ENCODE assay signal across 12 cellular contexts in genomic region chr1:9798236-9799130, GRCh38. TPM values are rescaled to one million over a fixed set of nuclear protein-coding genes. Genes with fewer than 3 reads are reported as not detected.
A peak's percentile ranks its signal among the peaks of the same experiment; 100 is the strongest.
DNase-seq lines count a peak whose midpoint lies in the region; ATAC-seq and TF ChIP-seq lines count a peak whose summit lies in the region.
"Had no signal": no experiment of that assay in that cellular context is flagged by ENCODE, and none has a peak within 500 bp of the region (broad histone marks: within the 10 kb centered on the region; RNA-seq: fewer than 3 reads in every experiment).

No MANE protein-coding gene starts in this region.

- CTCF ChIA-PET in activated CD8-positive, alpha-beta T cell treated with anti-CD3 and anti-CD28 coated beads for 36 hours (lab: Charles Lee) = interaction anchor here (1.6 to 7.9 kb wide), 2 partner anchors 14 to 170 kb away, joined by 4 to 47 read pairs; no protein-coding TSS in a partner anchor

- no peak for TF ChIP-seq POLR2A in testis (IDR thresholded peaks at IDR 0.05)

- peak overlapping the region; percentile 14 to 29 for H3K4me3 ChIP-seq in stomach smooth muscle (ENCODE audit: low read length in 2 of 2)
- H3K4me3 ChIP-seq in testis = no peak overlapping the region

- H3K36me3 ChIP-seq in stomach smooth muscle (ENCODE audit: control insufficient read depth in 2 of 2, insufficient read depth in 2 of 2, low read length in 2 of 2) (no peaks in the 10 kb centered on the region), testis (ENCODE audit: low read depth, missing control alignments) (no peaks in the 10 kb centered on the region)

- H3K4me3 Mint-ChIP-seq in T-helper 1 cell treated with Interleukin-12 subunit alpha and Interleukin-12 subunit beta and Interleukin-4 antibody, amounts not matched to agents 30 μg/mL and 1 μg/mL, for 36 hours = peak overlapping the region; percentile 61
- H3K4me3 Mint-ChIP-seq in activated CD8-positive, alpha-beta T cell treated with anti-CD3 and anti-CD28 coated beads for 36 hours = no peak overlapping the region
- H3K4me3 Mint-ChIP-seq: nephron had no signal

- peaks cover 37% of the 10 kb centered on the region for H3K4me1 Mint-ChIP-seq in T-helper 1 cell treated with Interleukin-12 subunit alpha and Interleukin-12 subunit beta and Interleukin-4 antibody, amounts not matched to agents 30 μg/mL and 1 μg/mL, for 36 hours (ENCODE audit: low read depth)
- H3K4me1 Mint-ChIP-seq in activated CD8-positive, alpha-beta T cell treated with anti-CD3 and anti-CD28 coated beads for 36 hours (ENCODE audit: low read depth) = peaks cover 53% of the 10 kb centered on the region

- no peaks in the 10 kb centered on the region for H3K27me3 Mint-ChIP-seq in T-helper 1 cell treated with Interleukin-12 subunit alpha and Interleukin-12 subunit beta and Interleukin-4 antibody, amounts not matched to agents 30 μg/mL and 1 μg/mL, for 36 hours (ENCODE audit: low read depth)
- H3K27me3 Mint-ChIP-seq in activated CD8-positive, alpha-beta T cell treated with anti-CD3 and anti-CD28 coated beads for 36 hours = no peaks in the 10 kb centered on the region

- no peak for TF ChIP-seq CTCF in activated CD8-positive, alpha-beta T cell treated with anti-CD3 and anti-CD28 coated beads for 36 hours (IDR thresholded peaks at IDR 0.05)
- TF ChIP-seq CTCF in foreskin keratinocyte (conservative IDR thresholded peaks at IDR 0.05) = no peak
- no peak for TF ChIP-seq CTCF in testis (IDR thresholded peaks at IDR 0.05)

- H3K4me1 ChIP-seq in foreskin keratinocyte (peaks cover 28% of the 10 kb centered on the region), stomach smooth muscle (ENCODE audit: control insufficient read depth, insufficient read depth, low read length) (peaks cover 19% of the 10 kb centered on the region), testis (peaks cover 2% of the 10 kb centered on the region)

- H3K9me3 Mint-ChIP-seq in T-helper 1 cell treated with Interleukin-12 subunit alpha and Interleukin-12 subunit beta and Interleukin-4 antibody, amounts not matched to agents 30 μg/mL and 1 μg/mL, for 36 hours = no peaks in the 10 kb centered on the region
- no peaks in the 10 kb centered on the region for H3K9me3 Mint-ChIP-seq in activated CD8-positive, alpha-beta T cell treated with anti-CD3 and anti-CD28 coated beads for 36 hours
- H3K9me3 Mint-ChIP-seq: nephron had no signal

- POLR2A ChIA-PET in activated CD8-positive, alpha-beta T cell treated with anti-CD3 and anti-CD28 coated beads for 36 hours (lab: Charles Lee) = interaction anchor here (0.6 to 1.6 kb wide), 2 partner anchors 11 to 19 kb away, joined by 3 to 4 read pairs; no protein-coding TSS in a partner anchor

- no peak for DNase-seq in T-helper 1 cell
- no peak for DNase-seq in activated CD8-positive, alpha-beta T cell treated with anti-CD3 and anti-CD28 coated beads for 36 hours
- peak; percentile 50 to 72 for DNase-seq in foreskin keratinocyte
- no peak for DNase-seq in iPS-NIHi11 (ENCODE audit: low spot score)
- DNase-seq in DMS153 treated with DMSO at 0.1 percent for 48 hours (lab: John Stamatoyannopoulos, UW; ENCODE audit: unreplicated experiment) = no peak
- DNase-seq in testis = no peak
- DNase-seq: ACHN, KG1 had no signal

- H3K27me3 ChIP-seq in foreskin keratinocyte = no peaks in the 10 kb centered on the region
- H3K27me3 ChIP-seq in stomach smooth muscle (ENCODE audit: control insufficient read depth in 1 of 2, insufficient read depth in 2 of 2, low read length in 2 of 2) = no peaks in the 10 kb centered on the region
- H3K27me3 ChIP-seq in testis = no peaks in the 10 kb centered on the region

- WGBS in testis, 2 donors = 75 to 81% methylated on average over 11 of the region's 11 CpGs

- H3K36me3 Mint-ChIP-seq in T-helper 1 cell treated with Interleukin-12 subunit alpha and Interleukin-12 subunit beta and Interleukin-4 antibody, amounts not matched to agents 30 μg/mL and 1 μg/mL, for 36 hours (ENCODE audit: low read depth) = peaks cover 11% of the 10 kb centered on the region
- peaks cover 6% of the 10 kb centered on the region for H3K36me3 Mint-ChIP-seq in activated CD8-positive, alpha-beta T cell treated with anti-CD3 and anti-CD28 coated beads for 36 hours (ENCODE audit: low read depth)

- peak overlapping the region in 1 of 2 donors; percentile 36 for H3K9ac ChIP-seq in stomach smooth muscle (ENCODE audit: low read length in 2 of 2)

- peak overlapping the region; percentile 22 for H3K27ac ChIP-seq in foreskin keratinocyte
- no peak overlapping the region for H3K27ac ChIP-seq in stomach smooth muscle (ENCODE audit: low read length)
- no peak overlapping the region for H3K27ac ChIP-seq in testis

- H3K9me3 ChIP-seq in stomach smooth muscle (ENCODE audit: control insufficient read depth in 2 of 2, low read length in 2 of 2) (no peaks in the 10 kb centered on the region), testis (no peaks in the 10 kb centered on the region)

- peak; percentile 20 for ATAC-seq in activated CD8-positive, alpha-beta T cell treated with anti-CD3 and anti-CD28 coated beads for 36 hours
- peak; percentile 42 for ATAC-seq in foreskin keratinocyte
- ATAC-seq: Panc1 had no signal

- intact Hi-C loops in activated CD8-positive, alpha-beta T cell treated with anti-CD3 and anti-CD28 coated beads for 36 hours (cut with micrococcal nuclease) = no loop called here
- intact Hi-C loops in testis (cut with DNase I; ENCODE audit: low total_unique reads) = no loop called here

- H3K27ac Mint-ChIP-seq in T-helper 1 cell treated with Interleukin-12 subunit alpha and Interleukin-12 subunit beta and Interleukin-4 antibody, amounts not matched to agents 30 μg/mL and 1 μg/mL, for 36 hours = no peak overlapping the region
- peak overlapping the region; percentile 56 for H3K27ac Mint-ChIP-seq in activated CD8-positive, alpha-beta T cell treated with anti-CD3 and anti-CD28 coated beads for 36 hours

RNA-seq across cellular contexts. Expression of gene CLSTN1, which starts 25.3 kb away (rescaled TPM):
- 10 to 100 TPM; 29.3 to 29.9 TPM for total RNA-seq in activated CD8-positive, alpha-beta T cell treated with anti-CD3 and anti-CD28 coated beads for 36 hours
- total RNA-seq in foreskin keratinocyte = 287 and 346 TPM in 2 replicates
- 237 and 287 TPM in 2 replicates for polyA plus RNA-seq in foreskin keratinocyte
- 10 to 100 TPM; 52.6 to 70.2 TPM for total RNA-seq in testis
- polyA plus RNA-seq in testis (ENCODE audit: insufficient read depth, low read depth, low replicate concordance) = 60.4 TPM

Comparison
In these comparisons a context has a peak if more than half of its experiments do, and no peak if none do; other contexts are left out.
1. DNase-seq: peak in foreskin keratinocyte (2 of 2); none in T-helper 1 cell (0 of 5), activated CD8-positive, alpha-beta T cell treated with anti-CD3 and anti-CD28 coated beads for 36 hours (single experiment), iPS-NIHi11 (single experiment), DMS153 treated with DMSO at 0.1 percent for 48 hours (single experiment) and testis (single experiment).
2. H3K4me3 ChIP-seq: peak in stomach smooth muscle (2 of 2); none in testis (0 of 2).